8 cellular contexts compared by ENCODE assay signal in the genomic region with DNA sequence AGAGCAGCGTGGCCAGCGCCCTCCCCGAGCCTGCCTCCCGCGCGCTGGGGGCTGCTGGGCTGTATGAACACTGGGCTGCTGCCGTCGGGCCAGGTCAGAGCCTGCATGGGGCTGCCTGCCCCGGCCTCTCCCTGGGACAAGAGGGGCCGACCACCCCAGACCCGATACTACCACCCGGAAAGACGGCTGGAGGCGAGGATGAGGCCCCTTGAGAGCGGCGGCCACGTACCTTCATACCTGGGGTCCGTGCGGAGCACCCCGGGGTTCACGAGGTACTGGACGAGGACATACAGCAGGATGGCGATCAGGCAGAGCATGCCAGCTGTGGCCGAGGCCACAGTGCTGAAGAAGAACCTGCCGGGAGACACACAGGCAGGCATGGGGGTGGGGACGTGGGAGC. TPM values are rescaled to one million over a fixed set of nuclear protein-coding genes. Genes with fewer than 3 reads are reported as not detected.
DNase-seq lines count a peak whose midpoint lies in the region; ATAC-seq and TF ChIP-seq lines count a peak whose summit lies in the region.
"Not testable (repeated sequence)": the region's sequence is repeated elsewhere in the genome, so short reads cannot be mapped to it uniquely, and the experiment has no call there.
"Had no signal": no experiment of that assay in that cellular context is flagged by ENCODE, and none has a peak within 500 bp of the region (broad histone marks: within the 10 kb centered on the region; RNA-seq: fewer than 3 reads in every experiment).

No MANE protein-coding gene starts in this region.

- intact Hi-C loops in mucosa of descending colon (cut with DNase I, micrococcal nuclease); upper lobe of right lung (cut with DNase I): not testable (repeated sequence)

- not testable (repeated sequence) for ATAC-seq in left lobe of liver, mucosa of descending colon, upper lobe of right lung

- H3K27ac ChIP-seq in WERI-Rb-1, upper lobe of right lung: not testable (repeated sequence)

- H3K9me3 ChIP-seq in WERI-Rb-1 (ENCODE audit: severe bottlenecking); mucosa of descending colon; upper lobe of right lung: not testable (repeated sequence)

- not testable (repeated sequence) for H3K4me3 ChIP-seq in WERI-Rb-1 (ENCODE audit: low read depth, low read length); mucosa of descending colon; upper lobe of right lung

- TF ChIP-seq CTCF in WERI-Rb-1 (IDR thresholded peaks at IDR 0.05; ENCODE audit: low read depth, low read length); chondrocyte (IDR thresholded peaks at IDR 0.05); mucosa of descending colon (IDR thresholded peaks at IDR 0.05); upper lobe of right lung (IDR thresholded peaks at IDR 0.05): not testable (repeated sequence)

- H3K9me3 Mint-ChIP-seq in chondrocyte (ENCODE audit: low read depth): not testable (repeated sequence)

- not testable (repeated sequence) for H3K27me3 ChIP-seq in WERI-Rb-1 (ENCODE audit: insufficient read depth, low read depth, severe bottlenecking); upper lobe of right lung

- H3K4me3 Mint-ChIP-seq in chondrocyte (ENCODE audit: unreplicated experiment): not testable (repeated sequence)

- DNase-seq in WERI-Rb-1 (peak; percentile 13), chondrocyte (ENCODE audit: low spot score) (peak; percentile 91), left lobe of liver (ENCODE audit: low spot score) (peak; percentile 40), mucosa of descending colon (peak in 2 of 3 donors; percentile 14 to 41), upper lobe of right lung (peak; percentile 54)
- peak; percentile 43 for DNase-seq in activated CD8-positive, alpha-beta memory T cell treated with anti-CD3 and anti-CD28 coated beads, Interleukin-2, amount 50 U/mL, for 48 hours
- peak; percentile 1 for DNase-seq in stimulated activated CD4-positive, alpha-beta T cell treated with anti-CD3 and anti-CD28 coated beads, Interleukin-1b, Interleukin-23, amount 100 ng/mL, for 48 hours

- H3K4me1 ChIP-seq in mucosa of descending colon (ENCODE audit: low read depth); upper lobe of right lung: not testable (repeated sequence)

- not testable (repeated sequence) for H3K36me3 ChIP-seq in WERI-Rb-1; mucosa of descending colon (ENCODE audit: low read depth); upper lobe of right lung

- H3K4me1 Mint-ChIP-seq in chondrocyte (ENCODE audit: low read depth): not testable (repeated sequence)

- not testable (repeated sequence) for H3K36me3 Mint-ChIP-seq in chondrocyte (ENCODE audit: low read depth)

- not testable (repeated sequence) for H3K27ac Mint-ChIP-seq in chondrocyte (ENCODE audit: unreplicated experiment)

- not testable (repeated sequence) for H3K27me3 Mint-ChIP-seq in chondrocyte (ENCODE audit: low read depth)

RNA-seq across cellular contexts. Expression of gene ZDHHC11, which starts 7.4 kb away (rescaled TPM):
- total RNA-seq in chondrocyte: 1.9 to 4.7 TPM (median 2.3 TPM) in 3 replicates
- 19.1 TPM for total RNA-seq in left lobe of liver
- total RNA-seq in mucosa of descending colon: 10 to 100 TPM in 1 of 3 donors, 1 to 10 TPM in 2; 4.6 to 11.1 (median 7.0) TPM
- total RNA-seq in upper lobe of right lung: 12.6 TPM

RNA-seq across cellular contexts. Expression of gene BRD9, which starts 49.2 kb away (rescaled TPM):
- 26.5 to 30.4 TPM (median 30.1 TPM) in 3 replicates for total RNA-seq in chondrocyte
- total RNA-seq in left lobe of liver: 19.0 TPM
- 10 to 100 TPM; 30.8 to 46.5 (median 36.7) TPM for total RNA-seq in mucosa of descending colon
- total RNA-seq in upper lobe of right lung: 33.8 TPM

RNA-seq across cellular contexts. Expression of gene TRIP13, which starts 49.3 kb away (rescaled TPM):
- total RNA-seq in chondrocyte (4.9 to 8.1 TPM (median 6.4 TPM) in 3 replicates), left lobe of liver (1.0 TPM), mucosa of descending colon (1 to 10 TPM; 1.4 to 7.1 (median 2.1) TPM), upper lobe of right lung (0.81 TPM)

RNA-seq across cellular contexts. Expression of gene ZDHHC11B, which starts 58.8 kb away (rescaled TPM):
- total RNA-seq in chondrocyte (0.17 TPM in 1 of 3 replicates, not detected in the others), left lobe of liver (6.1 TPM), mucosa of descending colon (1 to 10 TPM in 2 of 3 donors, under 1 TPM in 1; 0.41 to 6.4 (median 4.6) TPM), upper lobe of right lung (8.0 TPM)
- total RNA-seq: IMR-90 had no signal

Comparison
In these comparisons a context has a peak if more than half of its experiments do, and no peak if none do; other contexts are left out.
1. DNase-seq: peak in every context shown above with its lines; median percentile 91 in chondrocyte; 54 in upper lobe of right lung; 43 in activated CD8-positive, alpha-beta memory T cell treated with anti-CD3 and anti-CD28 coated beads, Interleukin-2, amount 50 U/mL, for 48 hours; 40 in left lobe of liver; 28 in mucosa of descending colon; 13 in WERI-Rb-1; 1 in stimulated activated CD4-positive, alpha-beta T cell treated with anti-CD3 and anti-CD28 coated beads, Interleukin-1b, Interleukin-23, amount 100 ng/mL, for 48 hours.